ENCODE assay signal across 1 cellular context in the genomic region with DNA sequence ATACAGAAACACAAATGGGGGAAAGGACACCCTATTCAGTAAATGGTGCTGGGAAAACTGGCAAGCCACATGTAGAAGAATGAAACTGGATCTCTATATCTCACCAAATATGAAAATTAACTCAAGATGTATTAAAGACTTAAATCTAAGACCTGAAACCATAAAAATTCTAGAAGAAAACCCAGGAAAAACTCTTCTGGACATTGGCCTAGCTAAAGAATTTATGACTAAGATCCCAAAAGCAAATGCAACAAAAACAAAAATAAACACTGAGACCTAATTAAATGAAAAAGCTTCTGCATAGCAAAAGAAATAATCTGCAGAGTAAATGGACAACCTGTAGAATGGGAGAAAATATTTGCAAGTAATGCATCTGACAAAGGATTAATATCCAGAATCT. TPM values are rescaled to one million over a fixed set of nuclear protein-coding genes. Genes with fewer than 3 reads are reported as not detected.
"Had no signal": no experiment of that assay in that cellular context is flagged by ENCODE, and none has a peak within 500 bp of the region (broad histone marks: within the 10 kb centered on the region; RNA-seq: fewer than 3 reads in every experiment).

No MANE protein-coding gene starts in this region.

RNA-seq across cellular contexts. Expression of gene PTGER4, which starts 23.6 kb away (rescaled TPM):
- total RNA-seq: neural crest cell had no signal
